ENCODE assay signal across 10 cellular contexts in genomic region chr2:20584045-20584636, GRCh38.
DNase-seq lines count a peak whose midpoint lies in the region; TF ChIP-seq lines count a peak whose summit lies in the region.
"Had no signal": no experiment of that assay in that cellular context is flagged by ENCODE, and none has a peak within 500 bp of the region (broad histone marks: within the 10 kb centered on the region; RNA-seq: fewer than 3 reads in every experiment).

No MANE protein-coding gene starts in this region.

- H3K27ac ChIP-seq in angular gyrus (ENCODE audit: low read depth, low read length) (peak overlapping the region; percentile 67), hepatocyte (peak overlapping the region; percentile 81)

- DNase-seq in HCEC 1CT: peak; percentile 85
- DNase-seq in hepatocyte (ENCODE audit: low spot score): no peak
- DNase-seq in NCI-H146 treated with DMSO at 0.1 percent for 48 hours (lab: John Stamatoyannopoulos, UW; ENCODE audit: unreplicated experiment): no peak
- DNase-seq in activated CD4-positive, CD25-positive, alpha-beta regulatory T cell (lab: John Stamatoyannopoulos, UW): no peak
- no peak for DNase-seq in NCI-H187 (lab: John Stamatoyannopoulos, UW)
- DNase-seq in effector CD4-positive, alpha-beta T cell: no peak
- DNase-seq: activated CD4-positive, alpha-beta T cell treated with anti-CD3 and anti-CD28 coated beads, Interleukin-2, amount 10 ng/mL, durations not matched to agents 7 days and 5 days; NCI-H526 treated with DMSO at 0.1 percent for 48 hours had no signal

- H2AFZ ChIP-seq in hepatocyte: no peak overlapping the region

- H3K27me3 ChIP-seq in hepatocyte (no peaks in the 10 kb centered on the region), skeletal muscle satellite cell (ENCODE audit: control insufficient read depth, insufficient read depth, low read length) (no peaks in the 10 kb centered on the region)

- no peaks in the 10 kb centered on the region for H3K79me2 ChIP-seq in hepatocyte

- H3K4me3 ChIP-seq in hepatocyte (no peak overlapping the region), skeletal muscle satellite cell (ENCODE audit: low read length) (no peak overlapping the region)

- H3K4me1 ChIP-seq in hepatocyte (ENCODE audit: insufficient read depth): peaks cover 36% of the 10 kb centered on the region
- H3K4me1 ChIP-seq in skeletal muscle satellite cell (ENCODE audit: control insufficient read depth, insufficient read depth, low read length): peaks cover 39% of the 10 kb centered on the region

- H3K9me3 ChIP-seq in hepatocyte (ENCODE audit: low read depth) (no peaks in the 10 kb centered on the region), skeletal muscle satellite cell (replicated peaks; ENCODE audit: low read length) (no peaks in the 10 kb centered on the region)

- H3K4me2 ChIP-seq in hepatocyte (peak overlapping the region; percentile 8), skeletal muscle satellite cell (ENCODE audit: low read length) (peak overlapping the region; percentile 72)

- no peaks in the 10 kb centered on the region for H4K20me1 ChIP-seq in hepatocyte (ENCODE audit: insufficient read depth, poor library complexity, severe bottlenecking)

- H3K9me2 ChIP-seq in hepatocyte (replicated peaks; ENCODE audit: insufficient read depth): no peaks in the 10 kb centered on the region

- peak overlapping the region; percentile 41 for H3K9ac ChIP-seq in skeletal muscle satellite cell (ENCODE audit: low read depth, low read length)

- 61% methylated on average over 5 of the region's 5 CpGs for WGBS in hepatocyte (ENCODE audit: low lambda C conversion rate, missing lambda C conversion rate)

- H3K36me3 ChIP-seq in hepatocyte (replicated peaks; ENCODE audit: insufficient read depth, low read depth) (no peaks in the 10 kb centered on the region), skeletal muscle satellite cell (ENCODE audit: insufficient read depth, low read length) (no peaks in the 10 kb centered on the region)

- no peak for TF ChIP-seq CTCF in hepatocyte (IDR thresholded peaks at IDR 0.05; ENCODE audit: poor library complexity)
